Comparison of ENCODE assay signal across 7 cellular contexts in genomic region chr10:110420401-110421193, GRCh38.
DNase-seq lines count a peak whose midpoint lies in the region; ATAC-seq, FAIRE-seq and TF ChIP-seq lines count a peak whose summit lies in the region.

No MANE protein-coding gene starts in this region.

- WGBS in small intestine, 3 donors, result 89 to 91% (median 91%) methylated on average over 2 of the region's 2 CpGs

- H3K36me3 Mint-ChIP-seq in activated naive CD8-positive, alpha-beta T cell treated with anti-CD3 and anti-CD28 coated beads, Interleukin-2, amount 50 U/mL, for 24 hours (ENCODE audit: low read depth), result no peaks in the 10 kb centered on the region

- no peaks in the 10 kb centered on the region for H3K9me2 ChIP-seq in Loucy (replicated peaks; ENCODE audit: low read depth, low read length)

- H2AFZ ChIP-seq in Loucy (ENCODE audit: low read length), result no peak overlapping the region; the same call in 1 of the 2 replicates

- H3K4me1 ChIP-seq in Loucy (ENCODE audit: insufficient read depth, low read length, poor library complexity, severe bottlenecking), result peaks cover 49% of the 10 kb centered on the region
- peaks cover 8 to 10% of the 10 kb centered on the region in 2 donors for H3K4me1 ChIP-seq in small intestine (ENCODE audit: control insufficient read depth in 2 of 2, insufficient read depth in 1 of 2, low read depth in 1 of 2, low read length in 1 of 2)

- H4K20me1 ChIP-seq in Loucy (ENCODE audit: insufficient read depth, low read length, poor library complexity, severe bottlenecking), result no peaks in the 10 kb centered on the region

- H3K9me3 Mint-ChIP-seq in activated naive CD8-positive, alpha-beta T cell treated with anti-CD3 and anti-CD28 coated beads, Interleukin-2, amount 50 U/mL, for 24 hours, result peaks cover under 1% of the 10 kb centered on the region

- ATAC-seq in activated naive CD8-positive, alpha-beta T cell treated with anti-CD3 and anti-CD28 coated beads, Interleukin-2, amount 50 U/mL, for 24 hours, result no peak
- no peak for ATAC-seq in HG02938 (IDR thresholded peaks at IDR 0.05; ENCODE audit: unreplicated experiment)

- H3K27me3 Mint-ChIP-seq in activated naive CD8-positive, alpha-beta T cell treated with anti-CD3 and anti-CD28 coated beads, Interleukin-2, amount 50 U/mL, for 24 hours, result peaks cover 9% of the 10 kb centered on the region

- H3K27me3 ChIP-seq in Loucy (ENCODE audit: insufficient read depth, low read length, poor library complexity, severe bottlenecking) (no peaks in the 10 kb centered on the region), small intestine (ENCODE audit: control insufficient read depth in 2 of 2, insufficient read depth in 2 of 2, low read length in 2 of 2) (no peaks in the 10 kb centered on the region)

- DNase-seq in DMS79 treated with DMSO at 0.1 percent for 48 hours (lab: John Stamatoyannopoulos, UW), result peak; percentile 37
- DNase-seq in activated naive CD8-positive, alpha-beta T cell treated with anti-CD3 and anti-CD28 coated beads, Interleukin-2, amount 50 U/mL, for 24 hours, result no peak
- peak; percentile 83 for DNase-seq in mucosa of gallbladder (ENCODE audit: low spot score)
- DNase-seq in coronary artery (ENCODE audit: low spot score), result no peak
- DNase-seq in small intestine, result no peak

- H3K4me3 ChIP-seq in Loucy (ENCODE audit: low read length, poor library complexity, severe bottlenecking), result no peak overlapping the region
- H3K4me3 ChIP-seq in coronary artery, result no peak overlapping the region
- H3K4me3 ChIP-seq in small intestine (ENCODE audit: low read depth in 1 of 2, low read length in 2 of 2), result no peak overlapping the region

- no peak for TF ChIP-seq CTCF in Loucy (conservative IDR thresholded peaks at IDR 0.05; ENCODE audit: low read length)
- TF ChIP-seq CTCF in coronary artery (IDR thresholded peaks at IDR 0.05), result no peak

- no peak overlapping the region for H3K9ac ChIP-seq in Loucy (ENCODE audit: low read depth, low read length, poor library complexity, severe bottlenecking)

- H3K9me3 ChIP-seq in Loucy (ENCODE audit: insufficient read depth, low read depth, low read length), result no peaks in the 10 kb centered on the region
- no peaks in the 10 kb centered on the region for H3K9me3 ChIP-seq in small intestine (ENCODE audit: control insufficient read depth, low read depth)

- no peaks in the 10 kb centered on the region for H3K79me2 ChIP-seq in Loucy (ENCODE audit: insufficient read depth, low read length)

- no peak for FAIRE-seq in small intestine (lab: Jason Lieb, UNC)

- peak overlapping the region; percentile 4 for H3K4me2 ChIP-seq in Loucy (ENCODE audit: low read depth, low read length, poor library complexity, severe bottlenecking)

- H3K4me1 Mint-ChIP-seq in activated naive CD8-positive, alpha-beta T cell treated with anti-CD3 and anti-CD28 coated beads, Interleukin-2, amount 50 U/mL, for 24 hours, result peaks cover 76% of the 10 kb centered on the region

- H3K27ac ChIP-seq in coronary artery, result no peak overlapping the region
- H3K27ac ChIP-seq in small intestine (ENCODE audit: low read depth in 1 of 2, low read length in 1 of 2), result peak overlapping the region in 1 of 2 donors; percentile 51

- no peaks in the 10 kb centered on the region for H3K36me3 ChIP-seq in Loucy (ENCODE audit: insufficient read depth, low read length)
- H3K36me3 ChIP-seq in small intestine (ENCODE audit: control insufficient read depth in 2 of 2, insufficient read depth in 2 of 2, low read length in 2 of 2), result no peaks in the 10 kb centered on the region

- no peaks in the 10 kb centered on the region for H3F3A ChIP-seq in Loucy (ENCODE audit: low read depth)

- H3K4me3 Mint-ChIP-seq in activated naive CD8-positive, alpha-beta T cell treated with anti-CD3 and anti-CD28 coated beads, Interleukin-2, amount 50 U/mL, for 24 hours, result no peak overlapping the region

- H3K27ac Mint-ChIP-seq in activated naive CD8-positive, alpha-beta T cell treated with anti-CD3 and anti-CD28 coated beads, Interleukin-2, amount 50 U/mL, for 24 hours, result peak overlapping the region; percentile 66

Comparison
In these comparisons a context has a peak if more than half of its experiments do, and no peak if none do; other contexts are left out.
1. DNase-seq: peak in DMS79 treated with DMSO at 0.1 percent for 48 hours (single experiment) and mucosa of gallbladder (single experiment); none in activated naive CD8-positive, alpha-beta T cell treated with anti-CD3 and anti-CD28 coated beads, Interleukin-2, amount 50 U/mL, for 24 hours (single experiment), coronary artery (single experiment) and small intestine (single experiment).